In the genomic region with DNA sequence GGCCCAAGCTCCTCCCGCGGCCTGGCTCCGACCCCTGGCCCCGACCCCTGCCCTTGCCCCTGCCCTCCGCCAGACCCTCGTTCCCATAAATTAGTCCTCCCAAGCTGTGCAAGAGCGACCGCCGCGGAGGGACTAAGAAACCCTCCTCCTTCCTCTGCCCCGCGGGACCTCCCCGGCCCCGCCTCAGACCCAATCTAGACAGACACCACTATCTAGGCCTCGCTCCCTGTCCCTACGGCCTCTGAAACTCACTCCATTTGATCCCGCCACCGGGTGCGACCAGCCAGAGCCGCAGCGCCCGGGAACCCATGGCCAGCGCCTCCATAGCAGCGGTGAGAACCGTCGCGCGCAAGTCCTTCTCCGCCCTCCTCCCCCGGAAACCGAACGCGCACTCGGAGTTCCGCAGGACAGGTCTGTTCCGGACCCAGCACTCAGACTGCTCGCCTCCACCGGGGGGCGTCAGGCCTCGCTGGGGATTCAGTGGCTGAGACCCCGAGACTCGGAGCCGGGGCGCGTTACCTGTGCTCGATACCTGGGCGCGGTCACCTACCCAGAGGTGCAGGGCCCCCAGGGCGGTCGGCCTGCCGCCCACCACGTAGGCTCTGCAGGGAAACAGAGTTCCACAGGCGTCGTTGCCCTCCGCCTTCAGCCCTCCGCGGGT, we compare ENCODE assay signal across 8 cellular contexts. TPM values are rescaled to one million over a fixed set of nuclear protein-coding genes. Genes with fewer than 3 reads are reported as not detected.
DNase-seq lines count a peak whose midpoint lies in the region; ATAC-seq and TF ChIP-seq lines count a peak whose summit lies in the region.

A gene (minus strand): TSS at position 331 of the 661 bp plus-strand sequence. CDS start 6 bp downstream, at position 325.

- H3K9me3 Mint-ChIP-seq in natural killer cell = no peaks in the 10 kb centered on the region

- peak within 1 kb of the TSS; percentile 94 for H3K4me3 ChIP-seq in GM23248
- peak within 1 kb of the TSS; percentile 82 for H3K4me3 ChIP-seq in fibroblast of mammary gland (ENCODE audit: control insufficient read depth, low read depth, low read length)

- TF ChIP-seq CTCF in fibroblast of mammary gland (conservative IDR thresholded peaks at IDR 0.05; ENCODE audit: control insufficient read depth, insufficient read depth, low read depth, low read length) = peak; percentile 54
- no peak for TF ChIP-seq CTCF in natural killer cell (IDR thresholded peaks at IDR 0.05)

- peak within 1 kb of the TSS; percentile 91 to 97 for H3K27ac Mint-ChIP-seq in natural killer cell

- 0 to 1% methylated on average over 47 to 54 of the region's 57 CpGs for WGBS in GM23248 (ENCODE audit: low coverage in 1 of 2, low lambda C conversion rate in 2 of 2, missing lambda C conversion rate in 2 of 2), 2 experiments

- no peaks in the 10 kb centered on the region for H3F3A ChIP-seq in GM23248 (ENCODE audit: insufficient read depth)

- no peaks in the 10 kb centered on the region for H4K20me1 ChIP-seq in GM23248 (ENCODE audit: insufficient read depth)

- H3K27ac ChIP-seq in GM23248 = peak within 1 kb of the TSS; percentile 63

- H3K36me3 ChIP-seq in GM23248 (ENCODE audit: low read depth) = peaks cover 15% of the 10 kb centered on the region; the same call in 1 of the 2 replicates

- peak; percentile 94 for DNase-seq in Daoy (ENCODE audit: low read depth)
- DNase-seq in GM23248 = peak; percentile 95
- DNase-seq in Kasumi-1 (lab: John Stamatoyannopoulos, UW) = peak; percentile 78 to 88
- peak; percentile 81 for DNase-seq in RPMI7951 (ENCODE audit: low read depth)
- DNase-seq in activated T-helper 1 cell treated with anti-CD3 and anti-CD28 coated beads, Interleukin-2, amount 50 U/mL, for 16 hours (ENCODE audit: low read depth in 1 of 2, low spot score in 1 of 2) = peak; percentile 72 to 74
- DNase-seq in fibroblast of mammary gland (ENCODE audit: low read depth) = peak; percentile 86
- peak; percentile 81 for DNase-seq in natural killer cell
- DNase-seq in stimulated activated naive CD4-positive, alpha-beta T cell treated with Interleukin-2 at 50 U/mL for 16 hours (lab: John Stamatoyannopoulos, UW) = peak; percentile 84

- H3K9ac ChIP-seq in GM23248 = peak within 1 kb of the TSS; percentile 90

- in situ Hi-C loops in GM23248 (cut with MboI) = loop anchor here (25.0 kb wide), 1 partner anchor 1105 kb away; no protein-coding TSS in a partner anchor

- H3K9me3 ChIP-seq in GM23248 (ENCODE audit: low read depth) = no peaks in the 10 kb centered on the region

- peak within 1 kb of the TSS; percentile 98 for H3K4me3 Mint-ChIP-seq in natural killer cell

- intact Hi-C loops in natural killer cell (cut with micrococcal nuclease) = loop anchor here (5.0 kb wide), 2 partner anchors 45 to 255 kb away; no protein-coding TSS in a partner anchor

- peak; percentile 91 to 94 (median 91) for ATAC-seq in natural killer cell

- H3K4me1 ChIP-seq in GM23248 (ENCODE audit: insufficient read depth) = peaks cover 9% of the 10 kb centered on the region; the same call in 1 of the 2 replicates

- peak within 1 kb of the TSS; percentile 93 for H2AFZ ChIP-seq in GM23248

- H3K4me1 Mint-ChIP-seq in natural killer cell = peaks cover 24 to 38% of the 10 kb centered on the region in 2 donors

- no peaks in the 10 kb centered on the region for H3K27me3 ChIP-seq in GM23248 (replicated peaks; ENCODE audit: insufficient read depth)

- H3K4me2 ChIP-seq in GM23248 (ENCODE audit: unreplicated experiment) = peak within 1 kb of the TSS; percentile 91

- no peaks in the 10 kb centered on the region for H3K36me3 Mint-ChIP-seq in natural killer cell

- H3K27me3 Mint-ChIP-seq in natural killer cell (ENCODE audit: low read depth in 2 of 2) = no peaks in the 10 kb centered on the region

- H3K79me2 ChIP-seq in GM23248 (ENCODE audit: insufficient read depth) = peaks cover 29% of the 10 kb centered on the region

- no peaks in the 10 kb centered on the region for H3K9me2 ChIP-seq in GM23248 (ENCODE audit: insufficient read depth)

RNA-seq across cellular contexts. Expression of the gene that starts here (rescaled TPM):
- 92.2 and 119 TPM in 2 replicates for total RNA-seq in Daoy (2014; rRNA removed; shearing (Covaris generic))
- total RNA-seq in GM23248 (2014; rRNA removed; shearing (Covaris generic)) = 24.4 and 26.1 TPM in 2 replicates
- 50.5 and 50.7 TPM in 2 replicates for polyA plus RNA-seq in GM23248 (2016; fragmentation: Nextera tagmentation; extraction: Ambion mirVana)
- total RNA-seq in RPMI7951 (2014; rRNA removed; shearing (Covaris generic)) = 68.1 and 80.5 TPM in 2 replicates
- total RNA-seq in natural killer cell = 10 to 100 TPM; 10.8 to 12.8 (median 10.8) TPM

Comparison
In these comparisons a context has a peak if more than half of its experiments do, and no peak if none do; other contexts are left out.
1. Peak in every context shown above with its lines: DNase-seq, ATAC-seq, H3K4me3 ChIP-seq and H3K27ac ChIP-seq.